In genomic region chr1:240092301-240093119, GRCh38 we compare ENCODE assay signal across 9 cellular contexts. TPM values are rescaled to one million over a fixed set of nuclear protein-coding genes. Genes with fewer than 3 reads are reported as not detected.
DNase-seq lines count a peak whose midpoint lies in the region; ATAC-seq and TF ChIP-seq lines count a peak whose summit lies in the region.
"Had no signal": no experiment of that assay in that cellular context is flagged by ENCODE, and none has a peak within 500 bp of the region (broad histone marks: within the 10 kb centered on the region; RNA-seq: fewer than 3 reads in every experiment).

No MANE protein-coding gene starts in this region.

- H3K4me3 ChIP-seq in HAP-1: peak overlapping the region; percentile 46
- H3K4me3 ChIP-seq in testis: peak overlapping the region; percentile 58 to 59

- intact Hi-C loops in testis (cut with DNase I; ENCODE audit: low total_unique reads): no loop called here

- H3K27ac ChIP-seq in testis: peak overlapping the region; percentile 52 to 61

- TF ChIP-seq POLR2A in testis (IDR thresholded peaks at IDR 0.05): no peak

- no peaks in the 10 kb centered on the region for H3K9me3 ChIP-seq in HAP-1
- H3K9me3 ChIP-seq in testis: no peaks in the 10 kb centered on the region

- peaks cover 16% of the 10 kb centered on the region for H3K4me1 ChIP-seq in HAP-1
- H3K4me1 ChIP-seq in testis: no peaks in the 10 kb centered on the region

- H3K36me3 ChIP-seq in HAP-1 (replicated peaks) (no peaks in the 10 kb centered on the region), testis (ENCODE audit: low read depth, missing control alignments) (no peaks in the 10 kb centered on the region)

- DNase-seq in 8988T (peak; percentile 24), HAP-1 (ENCODE audit: low spot score in 2 of 2) (peak in 1 of 2 experiments; percentile 57), iris pigment epithelial cell (ENCODE audit: low read depth) (peak; percentile 82), testis (peak; percentile 49)
- no peak for DNase-seq in stimulated activated naive CD4-positive, alpha-beta T cell (lab: John Stamatoyannopoulos, UW)

- peak overlapping the region; percentile 87 to 91 (median 90) for H3K4me3 Mint-ChIP-seq in brain
- H3K4me3 Mint-ChIP-seq: activated naive CD4-positive, alpha-beta T cell treated with anti-CD3 and anti-CD28 coated beads, Interleukin-2, amount 50 U/mL, for 24 hours had no signal

- in situ Hi-C loops in HAP-1 (cut with MboI; ENCODE audit: low sequenced_read_pairs): no loop called here

- H3K4me1 Mint-ChIP-seq in brain: peaks cover 53% of the 10 kb centered on the region

- H3K27me3 Mint-ChIP-seq in brain: peaks cover 22% of the 10 kb centered on the region

- H3K27ac Mint-ChIP-seq in brain: peak overlapping the region in 4 of 5 experiments; percentile 77 to 94 (median 90)
- H3K27ac Mint-ChIP-seq: activated naive CD4-positive, alpha-beta T cell treated with anti-CD3 and anti-CD28 coated beads, Interleukin-2, amount 50 U/mL, for 24 hours had no signal

- no peaks in the 10 kb centered on the region for H3K36me3 Mint-ChIP-seq in brain

- TF ChIP-seq CTCF in brain (conservative IDR thresholded peaks at IDR 0.05): peak; percentile 22 to 40
- no peak for TF ChIP-seq CTCF in testis (IDR thresholded peaks at IDR 0.05)

- no peaks in the 10 kb centered on the region for H3K9me3 Mint-ChIP-seq in brain

- ATAC-seq in HG03571 (IDR thresholded peaks at IDR 0.05; ENCODE audit: unreplicated experiment) (no peak), GM21381 (IDR thresholded peaks at IDR 0.05; ENCODE audit: unreplicated experiment) (no peak)

- H3K27me3 ChIP-seq in HAP-1 (ENCODE audit: low read depth) (no peaks in the 10 kb centered on the region), testis (no peaks in the 10 kb centered on the region)

- 2 to 3% methylated on average over 10 to 54 of the region's 70 CpGs for WGBS in testis, 2 donors

RNA-seq across cellular contexts. Expression of gene FMN2, which starts 0.8 kb away (rescaled TPM):
- polyA plus RNA-seq in brain (ENCODE audit: insufficient read depth, low read depth, low replicate concordance): 40.2 TPM
- 1 to 10 TPM; 3.8 to 8.3 TPM for total RNA-seq in testis
- 4.3 TPM for polyA plus RNA-seq in testis (ENCODE audit: insufficient read depth, low read depth, low replicate concordance)

Comparison
In these comparisons a context has a peak if more than half of its experiments do, and no peak if none do; other contexts are left out.
1. DNase-seq: peak in 8988T (single experiment), iris pigment epithelial cell (single experiment) and testis (single experiment); none in stimulated activated naive CD4-positive, alpha-beta T cell (0 of 6).
2. CTCF ChIP-seq: peak in brain (2 of 2); none in testis (0 of 3).